ENCODE assay signal across 20 cellular contexts in the genomic region with DNA sequence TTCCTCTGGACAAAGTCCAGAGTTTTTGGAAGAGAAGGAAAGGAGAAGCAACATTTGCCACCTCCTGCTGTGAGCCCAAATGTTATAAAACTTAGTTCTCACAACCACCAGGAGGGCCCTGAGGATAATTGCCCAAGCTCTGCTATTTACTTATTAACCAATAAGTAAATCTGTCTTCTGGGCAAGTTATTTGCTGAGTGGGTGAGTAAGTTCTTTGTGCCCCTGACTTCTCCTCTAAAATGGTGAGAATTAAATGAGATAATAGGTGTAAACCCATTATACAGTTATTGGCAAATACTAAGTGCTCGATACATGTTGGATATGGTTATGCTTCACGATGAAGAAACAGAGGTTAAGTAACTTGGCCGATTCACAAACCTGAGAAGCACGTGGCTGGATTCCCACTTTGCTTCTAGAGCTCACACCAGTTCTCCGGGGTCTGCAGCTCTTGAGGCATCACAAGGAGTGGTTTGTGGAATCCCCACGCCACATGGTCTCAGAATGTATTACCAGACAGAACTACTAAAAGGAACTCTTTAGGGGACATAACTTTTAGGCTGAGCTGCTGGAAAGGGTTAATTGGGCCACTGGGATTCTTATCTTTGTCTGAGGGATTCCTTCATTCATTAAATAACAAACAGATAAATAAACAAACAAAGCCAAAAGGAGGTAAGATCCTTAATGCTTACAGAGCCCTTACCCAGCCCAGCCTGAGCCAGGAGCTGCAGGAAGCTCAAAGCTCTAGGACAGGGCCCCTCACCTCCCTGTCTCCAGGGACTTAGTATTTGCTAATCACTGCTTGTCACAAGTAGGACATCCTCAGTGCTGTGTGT.
DNase-seq lines count a peak whose midpoint lies in the region; ATAC-seq and TF ChIP-seq lines count a peak whose summit lies in the region.
"Had no signal": no experiment of that assay in that cellular context is flagged by ENCODE, and none has a peak within 500 bp of the region (broad histone marks: within the 10 kb centered on the region; RNA-seq: fewer than 3 reads in every experiment).

No MANE protein-coding gene starts in this region.

- H3K36me3 ChIP-seq in PC-3 (ENCODE audit: low read depth, low read length) (no peaks in the 10 kb centered on the region), iPS DF 6.9 (ENCODE audit: control insufficient read depth, insufficient read depth, low read length) (no peaks in the 10 kb centered on the region), neural cell (ENCODE audit: insufficient read depth, low read length) (no peaks in the 10 kb centered on the region)
- H3K36me3 ChIP-seq: Peyer's patch, SJSA1, suprapubic skin had no signal

- DNase-seq in DMS 273 treated with DMSO at 0.1 percent for 48 hours (lab: John Stamatoyannopoulos, UW): peak; percentile 53
- peak; percentile 2 for DNase-seq in PC-3
- peak; percentile 25 for DNase-seq in iPS DF 6.9 (ENCODE audit: low read depth, low spot score)
- DNase-seq in NCI-H69 (lab: John Stamatoyannopoulos, UW): no peak
- DNase-seq in activated gamma-delta T cell treated with Interleukin-2 at 50 U/mL for 16 hours: no peak
- DNase-seq: activated CD4-positive, alpha-beta memory T cell treated with anti-CD3 and anti-CD28 coated beads for 36 hours; activated naive CD4-positive, alpha-beta T cell treated with anti-CD3 and anti-CD28 coated beads, Interleukin-2, amount 10 ng/mL, durations not matched to agents 7 days and 5 days; activated T-cell treated with anti-CD3 and anti-CD28 coated beads, Interleukin-2, amount 50 U/mL, for 1 hour; aorta; DMS79; NCI-H774; nephron progenitor cell; Peyer's patch; stimulated activated CD4-positive, alpha-beta T cell treated with anti-CD3 and anti-CD28 coated beads, Interleukin-12 subunit alpha, Interleukin-12 subunit beta, amount 100 ng/mL, for 4 hours; T-helper 2 cell had no signal

- intact Hi-C loops in PC-3 (cut with micrococcal nuclease): no loop called here

- no peak overlapping the region for H3K27ac ChIP-seq in PC-3 (ENCODE audit: low read length)
- H3K27ac ChIP-seq in iPS DF 6.9 (ENCODE audit: low read length): peak overlapping the region; percentile 99
- H3K27ac ChIP-seq in neural cell (ENCODE audit: low read length): no peak overlapping the region
- H3K27ac ChIP-seq: SJSA1, suprapubic skin had no signal

- H3K9ac ChIP-seq in PC-3 (ENCODE audit: low read length) (no peak overlapping the region), neural cell (ENCODE audit: low read length) (peak overlapping the region; percentile 3)

- no peaks in the 10 kb centered on the region for H3K9me3 ChIP-seq in PC-3 (ENCODE audit: low read length)
- H3K9me3 ChIP-seq in iPS DF 6.9 (ENCODE audit: control insufficient read depth, insufficient read depth, low read length): no peaks in the 10 kb centered on the region
- no peaks in the 10 kb centered on the region for H3K9me3 ChIP-seq in neural cell (ENCODE audit: low read length)
- H3K9me3 ChIP-seq: Peyer's patch, SJSA1, suprapubic skin had no signal

- H3K9me2 ChIP-seq in PC-3 (replicated peaks; ENCODE audit: low read length): no peaks in the 10 kb centered on the region
- H3K9me2 ChIP-seq in neural cell (ENCODE audit: insufficient read depth, low read length): no peaks in the 10 kb centered on the region

- no TSS peak for BruUV-seq in PC-3 (replicated peaks; lab: Mats Ljungman, UMichigan)

- WGBS in iPS DF 6.9 (ENCODE audit: insufficient coverage, insufficient read length): no CpG with 5 or more reads among the region's 6 CpGs

- CTCF ChIA-PET in PC-3 (lab: Charles Lee): no interaction called here

- POLR2A ChIA-PET in PC-3 (lab: Charles Lee; ENCODE audit: unreplicated experiment): no interaction called here

- H3K27me3 ChIP-seq in PC-3 (ENCODE audit: low read length): peaks cover 3% of the 10 kb centered on the region; the same call in 1 of the 2 replicates
- H3K27me3 ChIP-seq in iPS DF 6.9 (ENCODE audit: control insufficient read depth, insufficient read depth, low read length): no peaks in the 10 kb centered on the region
- no peaks in the 10 kb centered on the region for H3K27me3 ChIP-seq in neural cell (ENCODE audit: insufficient read depth, low read depth, low read length)
- H3K27me3 ChIP-seq: Peyer's patch, SJSA1 had no signal

- H3K4me3 ChIP-seq in PC-3 (ENCODE audit: low read length): no peak overlapping the region
- H3K4me3 ChIP-seq in iPS DF 6.9 (ENCODE audit: low read length): no peak overlapping the region
- H3K4me3 ChIP-seq in neural cell (ENCODE audit: low read length): peak overlapping the region; percentile 44
- H3K4me3 ChIP-seq: Peyer's patch, SJSA1, suprapubic skin had no signal

- ATAC-seq in PC-3: no peak
- no peak for ATAC-seq in HG03159 (IDR thresholded peaks at IDR 0.05; ENCODE audit: unreplicated experiment)
- no peak for ATAC-seq in GM18520 (IDR thresholded peaks at IDR 0.05; ENCODE audit: unreplicated experiment)

- H4K20me1 ChIP-seq in PC-3 (ENCODE audit: low read length) (no peaks in the 10 kb centered on the region), neural cell (ENCODE audit: insufficient read depth) (no peaks in the 10 kb centered on the region)

- H3K4me1 ChIP-seq in PC-3 (ENCODE audit: insufficient read depth, low read length): no peaks in the 10 kb centered on the region
- peaks cover 22% of the 10 kb centered on the region for H3K4me1 ChIP-seq in iPS DF 6.9 (ENCODE audit: control insufficient read depth, insufficient read depth, low read length)
- H3K4me1 ChIP-seq: SJSA1 had no signal

- no peaks in the 10 kb centered on the region for H3F3A ChIP-seq in PC-3 (ENCODE audit: low read length, unreplicated experiment)
- H3F3A ChIP-seq in neural cell (ENCODE audit: insufficient read depth, low read length, poor library complexity, severe bottlenecking): peaks cover 5% of the 10 kb centered on the region

- TF ChIP-seq RAD21 in neural cell (conservative IDR thresholded peaks at IDR 0.05): no peak

- H2AFZ ChIP-seq in PC-3 (ENCODE audit: low read length) (no peak overlapping the region), neural cell (ENCODE audit: low read depth, low read length) (no peak overlapping the region)

- H3K4me2 ChIP-seq in PC-3 (ENCODE audit: low read length): no peak overlapping the region
- H3K4me2 ChIP-seq in neural cell (ENCODE audit: low read length): no peak overlapping the region

- TF ChIP-seq EP300 in neural cell (conservative IDR thresholded peaks at IDR 0.05; ENCODE audit: poor library complexity, severe bottlenecking): no peak

- TF ChIP-seq CTCF in PC-3 (conservative IDR thresholded peaks at IDR 0.05; ENCODE audit: low read depth, low read length): no peak
- TF ChIP-seq CTCF in neural cell (IDR thresholded peaks at IDR 0.05; ENCODE audit: poor library complexity, severe bottlenecking): no peak

- H3K79me2 ChIP-seq in PC-3 (ENCODE audit: low read length) (no peaks in the 10 kb centered on the region), neural cell (replicated peaks; ENCODE audit: insufficient read depth, low read length) (no peaks in the 10 kb centered on the region)

TF ChIP-seq in neural cell, 6 proteins besides CTCF, POLR2A, EP300 and RAD21:
- TF ChIP-seq MXI1 (conservative IDR thresholded peaks at IDR 0.05; ENCODE audit: poor library complexity, severe bottlenecking) (no peak), EZH2 (IDR thresholded peaks at IDR 0.05; ENCODE audit: borderline replicate concordance, insufficient read depth, low read length, poor library complexity, severe bottlenecking) (no peak), SMC3 (conservative IDR thresholded peaks at IDR 0.05; ENCODE audit: poor library complexity) (no peak)

Comparison
In these comparisons a context has a peak if more than half of its experiments do, and no peak if none do; other contexts are left out.
1. DNase-seq: peak in DMS 273 treated with DMSO at 0.1 percent for 48 hours (single experiment), PC-3 (single experiment) and iPS DF 6.9 (single experiment); none in NCI-H69 (single experiment) and activated gamma-delta T cell treated with Interleukin-2 at 50 U/mL for 16 hours (single experiment).